1 cellular context compared by ENCODE assay signal in the genomic region with DNA sequence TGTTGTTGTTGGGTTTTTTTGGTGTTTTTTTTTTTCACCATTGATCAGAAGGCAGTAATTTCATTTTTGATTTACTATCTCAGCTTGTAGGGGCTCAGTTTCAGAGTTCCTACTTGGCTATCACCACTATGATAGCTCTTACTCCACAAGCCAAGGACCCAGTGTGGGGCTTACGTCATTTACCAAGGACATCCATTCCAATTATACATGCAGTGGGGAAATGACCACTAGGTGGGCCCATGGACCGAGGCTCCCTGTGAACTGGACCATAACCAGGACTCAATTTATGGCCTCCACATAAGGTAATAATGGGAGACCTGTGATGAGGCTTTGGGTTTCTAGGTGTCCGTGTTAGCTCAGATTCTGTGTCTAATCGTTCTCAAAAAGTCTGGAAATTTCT.
TF ChIP-seq lines count a peak whose summit lies in the region.

No MANE protein-coding gene starts in this region.

TF ChIP-seq in liver, 16 proteins besides CTCF, POLR2A, EP300 and RAD21 (continued from another document):
- TF ChIP-seq YY1 (IDR thresholded peaks at IDR 0.05), result no peak
- TF ChIP-seq ATF3 (IDR thresholded peaks at IDR 0.05), result no peak
- TF ChIP-seq RXRA (IDR thresholded peaks at IDR 0.05), result no peak
- no peak for TF ChIP-seq FOXA2 (IDR thresholded peaks at IDR 0.05)
- no peak for TF ChIP-seq SP1 (IDR thresholded peaks at IDR 0.05)
- TF ChIP-seq JUND (IDR thresholded peaks at IDR 0.05), result no peak
- no peak for TF ChIP-seq GABPA (IDR thresholded peaks at IDR 0.05 in 1 of 2, conservative IDR thresholded peaks at IDR 0.05 in 1 of 2)
- no peak for TF ChIP-seq HNF4G (IDR thresholded peaks at IDR 0.05)
